In genomic region chr1:44807364-44808062, GRCh38 we compare ENCODE assay signal across 1 cellular context.
TF ChIP-seq lines count a peak whose summit lies in the region.

No MANE protein-coding gene starts in this region.

TF ChIP-seq in IMR-90, 13 proteins besides CTCF, POLR2A, EP300 and RAD21:
- TF ChIP-seq FOS (IDR thresholded peaks at IDR 0.05; ENCODE audit: low read depth, low read length) (peak; percentile 39), ELK1 (IDR thresholded peaks at IDR 0.05; ENCODE audit: borderline replicate concordance, low read depth, low read length) (no peak), CHD1 (IDR thresholded peaks at IDR 0.05; ENCODE audit: low read depth, low read length) (no peak), BHLHE40 (IDR thresholded peaks at IDR 0.05; ENCODE audit: low read depth, low read length) (peak; percentile 80), RCOR1 (IDR thresholded peaks at IDR 0.05; ENCODE audit: insufficient replicate concordance, low read length) (no peak), MAZ (IDR thresholded peaks at IDR 0.05; ENCODE audit: borderline replicate concordance, low read depth, low read length) (peak; percentile 92), NFE2L2 (IDR thresholded peaks at IDR 0.05; ENCODE audit: low read depth, low read length) (peak; percentile 51; the same call in 1 of the 2 replicates), MXI1 (IDR thresholded peaks at IDR 0.05; ENCODE audit: borderline replicate concordance, low read depth, low read length) (peak; percentile 91), RFX5 (IDR thresholded peaks at IDR 0.05; ENCODE audit: low read depth, low read length) (0 out of 2 replicates have a peak, but pooled peaks have one; percentile 14), CEBPB (IDR thresholded peaks at IDR 0.05; ENCODE audit: low read depth, low read length) (peak; percentile 50), SMC3 (IDR thresholded peaks at IDR 0.05; ENCODE audit: low read depth, low read length) (no peak)
- TF ChIP-seq, protein P1, sequence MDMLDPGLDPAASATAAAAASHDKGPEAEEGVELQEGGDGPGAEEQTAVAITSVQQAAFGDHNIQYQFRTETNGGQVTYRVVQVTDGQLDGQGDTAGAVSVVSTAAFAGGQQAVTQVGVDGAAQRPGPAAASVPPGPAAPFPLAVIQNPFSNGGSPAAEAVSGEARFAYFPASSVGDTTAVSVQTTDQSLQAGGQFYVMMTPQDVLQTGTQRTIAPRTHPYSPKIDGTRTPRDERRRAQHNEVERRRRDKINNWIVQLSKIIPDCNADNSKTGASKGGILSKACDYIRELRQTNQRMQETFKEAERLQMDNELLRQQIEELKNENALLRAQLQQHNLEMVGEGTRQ (IDR thresholded peaks at IDR 0.05; ENCODE audit: low read depth, low read length), result peak; percentile 62
